7 cellular contexts compared by ENCODE assay signal in the genomic region with DNA sequence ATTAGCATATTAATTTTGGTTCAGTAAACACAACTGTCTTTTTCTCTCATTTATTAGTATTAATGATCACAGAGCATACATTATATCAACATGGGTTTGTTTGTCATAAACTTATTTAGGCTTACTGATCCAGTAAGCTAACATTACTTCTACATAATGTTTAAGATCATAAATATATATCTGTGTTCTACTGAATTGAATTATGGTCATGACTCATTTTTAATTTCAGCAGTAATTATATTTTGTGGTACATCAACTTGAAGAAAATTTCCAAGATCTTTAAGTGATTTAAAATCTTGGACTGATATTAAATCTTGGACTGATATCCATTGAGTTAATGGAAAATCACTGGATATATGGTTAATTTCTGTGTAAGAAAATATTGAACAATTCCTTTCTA.
"Had no signal": no experiment of that assay in that cellular context is flagged by ENCODE, and none has a peak within 500 bp of the region (broad histone marks: within the 10 kb centered on the region; RNA-seq: fewer than 3 reads in every experiment).

No MANE protein-coding gene starts in this region.

- H3K9ac ChIP-seq: GM23248 had no signal

- H3K27ac ChIP-seq: GM23248 had no signal

- H3K4me1 ChIP-seq: HAP-1 had no signal

- ATAC-seq: K562 had no signal

- H2AFZ ChIP-seq: GM23248 had no signal

- H3K36me3 ChIP-seq: HAP-1 had no signal

- H3K9me3 ChIP-seq: HAP-1 had no signal

- H3K4me3 ChIP-seq: GM23248, HAP-1, K562 had no signal

- FAIRE-seq: HTR-8/SVneo, K562 had no signal

- DNase-seq: GM23248, GOT3, H7, IMR-90 had no signal
